In genomic region chr6:7578949-7579348, GRCh38 we compare ENCODE assay signal across 20 cellular contexts.
"Had no signal": no experiment of that assay in that cellular context is flagged by ENCODE, and none has a peak within 500 bp of the region (broad histone marks: within the 10 kb centered on the region; RNA-seq: fewer than 3 reads in every experiment).

No MANE protein-coding gene starts in this region.

- H3K27ac ChIP-seq: RWPE1 had no signal

- DNase-seq: Karpas-422, KG1, MG63, NCI-H1092, NCI-H1105 treated with DMSO at 0.1 percent for 48 hours, NCI-H1436, NCI-H187, NCI-H2029, NCI-H2081 treated with DMSO at 0.1 percent for 48 hours, NCI-H2171, NCI-H226, NCI-H446, NCI-H510A, NCI-H524 treated with DMSO at 0.1 percent for 48 hours, NCI-H69, NCI-H774, SHP77, SK-N-SH had no signal

- H3K4me2 ChIP-seq: SK-N-SH had no signal

- H3K9me2 ChIP-seq: SK-N-SH had no signal

- H3K9ac ChIP-seq: SK-N-SH had no signal

- H3K9me3 ChIP-seq: MG63, SK-N-SH had no signal

- ATAC-seq: Panc1 had no signal

- H3K4me3 ChIP-seq: MG63 had no signal

- H3K36me3 ChIP-seq: MG63 had no signal
